14 cellular contexts compared by ENCODE assay signal in the genomic region with DNA sequence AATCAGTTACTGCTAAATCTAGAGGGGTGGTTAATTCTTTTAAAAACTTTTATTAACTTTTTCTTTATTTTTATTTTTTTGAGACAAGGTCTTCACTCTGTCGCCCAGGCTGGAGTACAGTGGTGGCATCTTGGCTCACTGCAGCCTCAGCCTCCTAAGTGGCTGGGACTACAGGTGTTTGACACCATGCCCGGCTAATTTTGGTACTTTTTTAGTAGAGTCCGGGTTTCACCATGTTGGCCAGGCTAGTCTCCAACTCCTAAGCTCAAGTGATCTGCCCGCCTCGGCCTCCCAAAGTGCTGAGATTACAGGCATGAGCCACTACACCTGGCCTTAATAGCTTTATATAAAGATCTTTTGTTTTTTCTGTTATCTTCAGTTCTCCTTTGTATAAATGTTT. TPM values are rescaled to one million over a fixed set of nuclear protein-coding genes. Genes with fewer than 3 reads are reported as not detected.
A peak's percentile ranks its signal among the peaks of the same experiment; 100 is the strongest.
DNase-seq lines count a peak whose midpoint lies in the region; ATAC-seq and TF ChIP-seq lines count a peak whose summit lies in the region.
"Had no signal": no experiment of that assay in that cellular context is flagged by ENCODE, and none has a peak within 500 bp of the region (broad histone marks: within the 10 kb centered on the region; RNA-seq: fewer than 3 reads in every experiment).

No MANE protein-coding gene starts in this region.

- no peak overlapping the region for H3K4me3 Mint-ChIP-seq in activated CD4-positive, alpha-beta T cell treated with anti-CD3 and anti-CD28 coated beads, Interleukin-2, amount 10 ng/mL, durations not matched to agents 7 days and 5 days
- no peak overlapping the region for H3K4me3 Mint-ChIP-seq in activated CD4-positive, alpha-beta T cell treated with anti-CD3 and anti-CD28 coated beads for 36 hours
- H3K4me3 Mint-ChIP-seq in mesothelial cell of epicardium, result no peak overlapping the region
- no peak overlapping the region for H3K4me3 Mint-ChIP-seq in stimulated activated memory B cell treated with anti-CD40 and anti-IgM and Interleukin-4, amounts not matched to agents 10 μg/mL and 1 μg/mL and 100 μg/mL, for 72 hours
- H3K4me3 Mint-ChIP-seq in activated CD8-positive, alpha-beta T cell treated with anti-CD3 and anti-CD28 coated beads, Interleukin-2, amount 10 ng/mL, durations not matched to agents 7 days and 5 days, result no peak overlapping the region

- no peaks in the 10 kb centered on the region for H3K9me3 Mint-ChIP-seq in activated CD4-positive, alpha-beta T cell treated with anti-CD3 and anti-CD28 coated beads, Interleukin-2, amount 10 ng/mL, durations not matched to agents 7 days and 5 days
- H3K9me3 Mint-ChIP-seq in activated CD4-positive, alpha-beta T cell treated with anti-CD3 and anti-CD28 coated beads for 36 hours (ENCODE audit: low read depth), result peaks cover 2% of the 10 kb centered on the region
- no peaks in the 10 kb centered on the region for H3K9me3 Mint-ChIP-seq in mesothelial cell of epicardium
- H3K9me3 Mint-ChIP-seq in stimulated activated memory B cell treated with anti-CD40 and anti-IgM and Interleukin-4, amounts not matched to agents 10 μg/mL and 1 μg/mL and 100 μg/mL, for 72 hours, result no peaks in the 10 kb centered on the region
- H3K9me3 Mint-ChIP-seq in activated CD8-positive, alpha-beta T cell treated with anti-CD3 and anti-CD28 coated beads, Interleukin-2, amount 10 ng/mL, durations not matched to agents 7 days and 5 days (ENCODE audit: insufficient read depth), result no peaks in the 10 kb centered on the region

- H3K4me1 Mint-ChIP-seq in activated CD4-positive, alpha-beta T cell treated with anti-CD3 and anti-CD28 coated beads, Interleukin-2, amount 10 ng/mL, durations not matched to agents 7 days and 5 days, result peaks cover 12% of the 10 kb centered on the region
- peaks cover 16% of the 10 kb centered on the region for H3K4me1 Mint-ChIP-seq in activated CD4-positive, alpha-beta T cell treated with anti-CD3 and anti-CD28 coated beads for 36 hours
- peaks cover 8% of the 10 kb centered on the region for H3K4me1 Mint-ChIP-seq in mesothelial cell of epicardium
- H3K4me1 Mint-ChIP-seq in stimulated activated memory B cell treated with anti-CD40 and anti-IgM and Interleukin-4, amounts not matched to agents 10 μg/mL and 1 μg/mL and 100 μg/mL, for 72 hours, result peaks cover 18% of the 10 kb centered on the region
- H3K4me1 Mint-ChIP-seq in activated CD8-positive, alpha-beta T cell treated with anti-CD3 and anti-CD28 coated beads, Interleukin-2, amount 10 ng/mL, durations not matched to agents 7 days and 5 days (ENCODE audit: low read depth), result peaks cover 4% of the 10 kb centered on the region

- intact Hi-C loops in activated CD4-positive, alpha-beta T cell treated with anti-CD3 and anti-CD28 coated beads for 36 hours (cut with DNase I, micrococcal nuclease), result no loop called here

- CTCF ChIA-PET in activated CD4-positive, alpha-beta T cell treated with anti-CD3 and anti-CD28 coated beads, Interleukin-2, amount 10 ng/mL, durations not matched to agents 7 days and 5 days (lab: Charles Lee), result interaction anchor here (0.6 to 0.8 kb wide), 5 partner anchors 9 to 1583 kb away, joined by 3 to 4 read pairs (median 3); no protein-coding TSS in a partner anchor
- CTCF ChIA-PET in activated CD4-positive, alpha-beta T cell treated with anti-CD3 and anti-CD28 coated beads for 36 hours (lab: Charles Lee), result interaction anchor here (0.9 to 1.7 kb wide), 3 partner anchors 11 to 63 kb away, joined by 3 to 4 read pairs (median 3); no protein-coding TSS in a partner anchor
- CTCF ChIA-PET in activated CD8-positive, alpha-beta T cell treated with anti-CD3 and anti-CD28 coated beads, Interleukin-2, amount 10 ng/mL, durations not matched to agents 7 days and 5 days (lab: Charles Lee), result interaction anchor here (1.7 kb wide), 1 partner anchor 10 kb away, joined by 5 read pairs; no protein-coding TSS in a partner anchor

- peaks cover 8% of the 10 kb centered on the region for H3K36me3 Mint-ChIP-seq in activated CD4-positive, alpha-beta T cell treated with anti-CD3 and anti-CD28 coated beads, Interleukin-2, amount 10 ng/mL, durations not matched to agents 7 days and 5 days (ENCODE audit: low read depth)
- peaks cover 10% of the 10 kb centered on the region for H3K36me3 Mint-ChIP-seq in activated CD4-positive, alpha-beta T cell treated with anti-CD3 and anti-CD28 coated beads for 36 hours (ENCODE audit: low read depth)
- peaks cover 4% of the 10 kb centered on the region for H3K36me3 Mint-ChIP-seq in mesothelial cell of epicardium
- peaks cover 18% of the 10 kb centered on the region for H3K36me3 Mint-ChIP-seq in stimulated activated memory B cell treated with anti-CD40 and anti-IgM and Interleukin-4, amounts not matched to agents 10 μg/mL and 1 μg/mL and 100 μg/mL, for 72 hours
- peaks cover 3% of the 10 kb centered on the region for H3K36me3 Mint-ChIP-seq in activated CD8-positive, alpha-beta T cell treated with anti-CD3 and anti-CD28 coated beads, Interleukin-2, amount 10 ng/mL, durations not matched to agents 7 days and 5 days (ENCODE audit: low read depth)

- ATAC-seq in activated CD4-positive, alpha-beta T cell treated with anti-CD3 and anti-CD28 coated beads for 36 hours, result no peak
- ATAC-seq in stimulated activated memory B cell treated with anti-CD40 and anti-IgM and Interleukin-4, amounts not matched to agents 10 μg/mL and 1 μg/mL and 100 μg/mL, for 72 hours, result no peak
- ATAC-seq in HG03025 (IDR thresholded peaks at IDR 0.05; ENCODE audit: low FRiP score, unreplicated experiment), result no peak
- ATAC-seq in activated CD8-positive, alpha-beta T cell treated with anti-CD3 and anti-CD28 coated beads, Interleukin-2, amount 10 ng/mL, durations not matched to agents 7 days and 5 days, result no peak
- no peak for ATAC-seq in HG02840 (IDR thresholded peaks at IDR 0.05; ENCODE audit: low FRiP score, unreplicated experiment)

- DNase-seq in activated CD4-positive, alpha-beta T cell treated with anti-CD3 and anti-CD28 coated beads, Interleukin-2, amount 10 ng/mL, durations not matched to agents 7 days and 5 days, result no peak
- DNase-seq in activated CD4-positive, alpha-beta T cell treated with anti-CD3 and anti-CD28 coated beads for 36 hours, result no peak
- DNase-seq in cerebellar cortex (ENCODE audit: low spot score) (peak; percentile 29), mesothelial cell of epicardium (ENCODE audit: low spot score in 2 of 2, unreplicated experiment in 2 of 2) (no peak)
- DNase-seq in activated CD8-positive, alpha-beta T cell treated with anti-CD3 and anti-CD28 coated beads, Interleukin-2, amount 10 ng/mL, durations not matched to agents 7 days and 5 days, result no peak
- DNase-seq: AML-193, DMS 273 treated with DMSO at 0.1 percent for 48 hours, DND-41, KBM-7, NCI-H1694 treated with DMSO at 0.1 percent for 48 hours, NCI-H2107 had no signal

- no peak for TF ChIP-seq CTCF in mesothelial cell of epicardium (IDR thresholded peaks at IDR 0.05; ENCODE audit: unreplicated experiment)

- H3K27me3 Mint-ChIP-seq in activated CD4-positive, alpha-beta T cell treated with anti-CD3 and anti-CD28 coated beads, Interleukin-2, amount 10 ng/mL, durations not matched to agents 7 days and 5 days, result no peaks in the 10 kb centered on the region
- H3K27me3 Mint-ChIP-seq in activated CD4-positive, alpha-beta T cell treated with anti-CD3 and anti-CD28 coated beads for 36 hours, result no peaks in the 10 kb centered on the region
- H3K27me3 Mint-ChIP-seq in mesothelial cell of epicardium (ENCODE audit: low read depth), result no peaks in the 10 kb centered on the region
- no peaks in the 10 kb centered on the region for H3K27me3 Mint-ChIP-seq in stimulated activated memory B cell treated with anti-CD40 and anti-IgM and Interleukin-4, amounts not matched to agents 10 μg/mL and 1 μg/mL and 100 μg/mL, for 72 hours
- no peaks in the 10 kb centered on the region for H3K27me3 Mint-ChIP-seq in activated CD8-positive, alpha-beta T cell treated with anti-CD3 and anti-CD28 coated beads, Interleukin-2, amount 10 ng/mL, durations not matched to agents 7 days and 5 days (ENCODE audit: low read depth)

- H3K27ac Mint-ChIP-seq in activated CD4-positive, alpha-beta T cell treated with anti-CD3 and anti-CD28 coated beads, Interleukin-2, amount 10 ng/mL, durations not matched to agents 7 days and 5 days, result peak overlapping the region; percentile 31
- no peak overlapping the region for H3K27ac Mint-ChIP-seq in activated CD4-positive, alpha-beta T cell treated with anti-CD3 and anti-CD28 coated beads for 36 hours
- peak overlapping the region; percentile 1 for H3K27ac Mint-ChIP-seq in mesothelial cell of epicardium
- H3K27ac Mint-ChIP-seq in stimulated activated memory B cell treated with anti-CD40 and anti-IgM and Interleukin-4, amounts not matched to agents 10 μg/mL and 1 μg/mL and 100 μg/mL, for 72 hours, result peak overlapping the region; percentile 48
- H3K27ac Mint-ChIP-seq in activated CD8-positive, alpha-beta T cell treated with anti-CD3 and anti-CD28 coated beads, Interleukin-2, amount 10 ng/mL, durations not matched to agents 7 days and 5 days, result no peak overlapping the region

- POLR2A ChIA-PET in activated CD4-positive, alpha-beta T cell treated with anti-CD3 and anti-CD28 coated beads, Interleukin-2, amount 10 ng/mL, durations not matched to agents 7 days and 5 days (lab: Charles Lee), result no interaction called here
- POLR2A ChIA-PET in activated CD4-positive, alpha-beta T cell treated with anti-CD3 and anti-CD28 coated beads for 36 hours (lab: Charles Lee), result no interaction called here
- POLR2A ChIA-PET in activated CD8-positive, alpha-beta T cell treated with anti-CD3 and anti-CD28 coated beads, Interleukin-2, amount 10 ng/mL, durations not matched to agents 7 days and 5 days (lab: Charles Lee), result no interaction called here

RNA-seq across cellular contexts. Expression of a gene that starts 11.9 kb away (rescaled TPM):
- 10 to 100 TPM; 14.5 to 14.8 TPM for total RNA-seq in activated CD4-positive, alpha-beta T cell treated with anti-CD3 and anti-CD28 coated beads, Interleukin-2, amount 10 ng/mL, durations not matched to agents 7 days and 5 days
- total RNA-seq in activated CD4-positive, alpha-beta T cell treated with anti-CD3 and anti-CD28 coated beads for 36 hours, result 10 to 100 TPM; 12.9 to 14.3 TPM
- total RNA-seq in mesothelial cell of epicardium, result 31.9 to 32.5 TPM (median 32.5 TPM) in 3 replicates
- total RNA-seq in activated CD8-positive, alpha-beta T cell treated with anti-CD3 and anti-CD28 coated beads, Interleukin-2, amount 10 ng/mL, durations not matched to agents 7 days and 5 days, result 1 to 10 TPM; 6.8 to 7.5 TPM

RNA-seq across cellular contexts. Expression of a gene that starts 40.0 kb away (rescaled TPM):
- total RNA-seq in activated CD4-positive, alpha-beta T cell treated with anti-CD3 and anti-CD28 coated beads, Interleukin-2, amount 10 ng/mL, durations not matched to agents 7 days and 5 days, result 10 to 100 TPM; 10.8 to 14.6 TPM
- 10 to 100 TPM; 11.0 to 17.2 TPM for total RNA-seq in activated CD4-positive, alpha-beta T cell treated with anti-CD3 and anti-CD28 coated beads for 36 hours
- total RNA-seq in mesothelial cell of epicardium, result 21.5 to 23.5 TPM (median 21.7 TPM) in 3 replicates
- 10 to 100 TPM; 16.5 to 17.0 TPM for total RNA-seq in activated CD8-positive, alpha-beta T cell treated with anti-CD3 and anti-CD28 coated beads, Interleukin-2, amount 10 ng/mL, durations not matched to agents 7 days and 5 days

Comparison
In these comparisons a context has a peak if more than half of its experiments do, and no peak if none do; other contexts are left out.
1. H3K27ac Mint-ChIP-seq: peak in activated CD4-positive, alpha-beta T cell treated with anti-CD3 and anti-CD28 coated beads, Interleukin-2, amount 10 ng/mL, durations not matched to agents 7 days and 5 days (single experiment), mesothelial cell of epicardium (single experiment) and stimulated activated memory B cell treated with anti-CD40 and anti-IgM and Interleukin-4, amounts not matched to agents 10 μg/mL and 1 μg/mL and 100 μg/mL, for 72 hours (single experiment); none in activated CD4-positive, alpha-beta T cell treated with anti-CD3 and anti-CD28 coated beads for 36 hours (single experiment) and activated CD8-positive, alpha-beta T cell treated with anti-CD3 and anti-CD28 coated beads, Interleukin-2, amount 10 ng/mL, durations not matched to agents 7 days and 5 days (single experiment).